ENCODE assay signal across 19 cellular contexts in the genomic region with DNA sequence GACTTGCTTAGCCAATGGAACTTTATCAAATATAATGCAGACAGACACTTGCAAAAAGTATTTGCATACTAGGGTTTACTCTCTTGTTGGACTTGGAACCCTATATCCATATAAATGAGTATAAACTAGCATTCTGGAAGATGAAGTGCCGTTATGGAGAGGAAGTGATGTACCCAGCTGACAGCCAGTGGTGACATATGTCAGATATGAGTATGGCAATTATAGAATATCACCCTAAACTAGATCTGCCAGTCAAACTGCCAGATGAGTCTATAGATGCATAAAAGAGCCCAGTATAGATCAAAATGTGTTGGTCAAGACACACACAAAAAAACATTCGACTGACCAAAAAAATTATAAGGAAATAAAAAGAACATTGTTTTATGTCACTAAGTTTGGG.
A peak's percentile ranks its signal among the peaks of the same experiment; 100 is the strongest.
DNase-seq lines count a peak whose midpoint lies in the region; ATAC-seq and TF ChIP-seq lines count a peak whose summit lies in the region.
"Had no signal": no experiment of that assay in that cellular context is flagged by ENCODE, and none has a peak within 500 bp of the region (broad histone marks: within the 10 kb centered on the region; RNA-seq: fewer than 3 reads in every experiment).

No MANE protein-coding gene starts in this region.

- H3K36me3 ChIP-seq in osteoblast (ENCODE audit: insufficient read depth, low read length): no peaks in the 10 kb centered on the region
- H3K36me3 ChIP-seq: BE2C, BLaER1 had no signal

- peaks cover 2% of the 10 kb centered on the region for H3K9me3 ChIP-seq in osteoblast (ENCODE audit: low read depth, low read length)
- H3K9me3 ChIP-seq: A549, BE2C, BLaER1 had no signal

- H3K4me3 ChIP-seq in osteoblast (ENCODE audit: insufficient read depth, low read length): no peak overlapping the region
- H3K4me3 ChIP-seq: A549, BLaER1 had no signal

- no peak for TF ChIP-seq CTCF in osteoblast (IDR thresholded peaks at IDR 0.05; ENCODE audit: extremely low read depth, low read depth, low read length)

- H4K20me1 ChIP-seq in osteoblast (ENCODE audit: insufficient read depth, low read length): no peaks in the 10 kb centered on the region
- H4K20me1 ChIP-seq: BLaER1 had no signal

- H3K4me2 ChIP-seq in osteoblast (ENCODE audit: insufficient read depth, low read length): no peak overlapping the region
- H3K4me2 ChIP-seq: A549, BLaER1 had no signal

- in situ Hi-C loops in ACHN (cut with HindIII; ENCODE audit: low pct_ligation_motif_present, low pct_unique_long_range_greater_than_20kb, low sequenced_read_pairs): no loop called here

- H3K4me1 ChIP-seq in osteoblast (ENCODE audit: insufficient read depth, low read length): no peaks in the 10 kb centered on the region
- H3K4me1 ChIP-seq: A549, BLaER1 had no signal

- H3K79me2 ChIP-seq in osteoblast (ENCODE audit: insufficient read depth, low read length): no peaks in the 10 kb centered on the region

- H3K27ac ChIP-seq in osteoblast (ENCODE audit: low read depth, low read length): no peak overlapping the region
- H3K27ac ChIP-seq: 22Rv1, A549, BLaER1 had no signal

- no peak overlapping the region for H2AFZ ChIP-seq in osteoblast (ENCODE audit: low read length)

- H3K27me3 ChIP-seq in osteoblast (ENCODE audit: insufficient read depth, low read length): no peaks in the 10 kb centered on the region
- H3K27me3 ChIP-seq: BE2C, BLaER1 had no signal

- ATAC-seq in GM21717 (IDR thresholded peaks at IDR 0.05; ENCODE audit: unreplicated experiment) (no peak), GM18520 (IDR thresholded peaks at IDR 0.05; ENCODE audit: unreplicated experiment) (no peak)
- ATAC-seq: A549 had no signal

- peak; percentile 3 for DNase-seq in NCI-H2171 treated with DMSO at 0.1 percent for 48 hours (lab: John Stamatoyannopoulos, UW)
- DNase-seq in NCI-H2171 (lab: John Stamatoyannopoulos, UW): no peak
- peak; percentile 38 for DNase-seq in DMS53 treated with DMSO at 0.1 percent for 48 hours (lab: John Stamatoyannopoulos, UW; ENCODE audit: unreplicated experiment)
- DNase-seq in NCI-H526 treated with DMSO at 0.1 percent for 48 hours (lab: John Stamatoyannopoulos, UW): peak; percentile 40
- peak; percentile 18 for DNase-seq in osteoblast (ENCODE audit: insufficient read length, low spot score, missing footprints)
- DNase-seq in ACHN: no peak
- DNase-seq: BE2C; C1 segment of cervical spinal cord; CD4-positive, alpha-beta memory T cell; CD4-positive, CD25-positive, alpha-beta regulatory T cell; CD8-positive, alpha-beta memory T cell; COR-L47; DMS79 treated with DMSO at 0.1 percent for 48 hours; GF-D8 had no signal

Comparison
In these comparisons a context has a peak if more than half of its experiments do, and no peak if none do; other contexts are left out.
1. DNase-seq: peak in NCI-H2171 treated with DMSO at 0.1 percent for 48 hours (single experiment), DMS53 treated with DMSO at 0.1 percent for 48 hours (single experiment), NCI-H526 treated with DMSO at 0.1 percent for 48 hours (single experiment) and osteoblast (single experiment); none in NCI-H2171 (single experiment) and ACHN (single experiment).